ENCODE assay signal across 8 cellular contexts in genomic region chr20:17570347-17571152, GRCh38. TPM values are rescaled to one million over a fixed set of nuclear protein-coding genes. Genes with fewer than 3 reads are reported as not detected.
DNase-seq lines count a peak whose midpoint lies in the region; ATAC-seq and TF ChIP-seq lines count a peak whose summit lies in the region.

No MANE protein-coding gene starts in this region.

- peaks cover 56% of the 10 kb centered on the region for H3K4me1 Mint-ChIP-seq in WTC11

- peaks cover 11% of the 10 kb centered on the region for H3K4me1 ChIP-seq in A673 (ENCODE audit: insufficient read depth, low read length, poor library complexity, severe bottlenecking)
- H3K4me1 ChIP-seq in mesendoderm (ENCODE audit: control insufficient read depth, low read depth, low read length): peaks cover 6% of the 10 kb centered on the region
- H3K4me1 ChIP-seq in thymus (ENCODE audit: control insufficient read depth, insufficient read depth, low read length): peaks cover 2% of the 10 kb centered on the region

- H4K8ac ChIP-seq in mesendoderm (ENCODE audit: low read depth, low read length): peak overlapping the region; percentile 65

- no TSS peak for BruUV-seq in A673 (replicated peaks; lab: Mats Ljungman, UMichigan)

- CTCF ChIA-PET in A673 (lab: Charles Lee): no interaction called here
- CTCF ChIA-PET in WTC11 (lab: Charles Lee): interaction anchor here (0.8 to 1.9 kb wide), 12 partner anchors 10 to 368 kb away, joined by 3 to 12 read pairs (median 5); partner anchors contain the start of genes BFSP1 and RRBP1

- H3K4me3 ChIP-seq in A673 (ENCODE audit: low read depth, low read length, poor library complexity, severe bottlenecking) (peak overlapping the region; percentile 86), epithelial cell of esophagus (ENCODE audit: low read length) (peak overlapping the region; percentile 95), mesendoderm (ENCODE audit: low read length) (peak overlapping the region; percentile 94), thymus (ENCODE audit: low read length) (peak overlapping the region; percentile 87)

- H3K27ac ChIP-seq in A673 (ENCODE audit: low read depth, low read length, poor library complexity, severe bottlenecking) (peak overlapping the region; percentile 89), mesendoderm (ENCODE audit: low read depth, low read length) (peak overlapping the region; percentile 85), thymus (ENCODE audit: low read depth) (peak overlapping the region; percentile 67)

- H3K4me3 Mint-ChIP-seq in WTC11: peak overlapping the region; percentile 88

- no peak overlapping the region for H2BK5ac ChIP-seq in mesendoderm (ENCODE audit: low read length)

- H2BK15ac ChIP-seq in mesendoderm (replicated peaks; ENCODE audit: low read depth): no peak overlapping the region

- 0 out of 2 replicates have a peak, but pooled peaks cover 2% of the 10 kb centered on the region for H3K36me3 Mint-ChIP-seq in WTC11

- peak; percentile 30 for ATAC-seq in HG02763 (IDR thresholded peaks at IDR 0.05; ENCODE audit: unreplicated experiment)
- ATAC-seq in WTC11: peak; percentile 7

- no peak overlapping the region for H4K5ac ChIP-seq in mesendoderm (ENCODE audit: low read length)

- H3K4me2 ChIP-seq in mesendoderm (ENCODE audit: low read length): peak overlapping the region; percentile 92

- H3K27ac Mint-ChIP-seq in WTC11: peak overlapping the region; percentile 74

- H3K27me3 ChIP-seq in A673 (replicated peaks; ENCODE audit: insufficient read depth, low read depth, low read length, poor library complexity): no peaks in the 10 kb centered on the region
- H3K27me3 ChIP-seq in mesendoderm (ENCODE audit: insufficient read depth, low read length, poor library complexity): no peaks in the 10 kb centered on the region
- peaks cover 15% of the 10 kb centered on the region for H3K27me3 ChIP-seq in thymus (ENCODE audit: control insufficient read depth, insufficient read depth)

- H3K9ac ChIP-seq in mesendoderm (ENCODE audit: low read length): peak overlapping the region; percentile 87

- peaks cover 39% of the 10 kb centered on the region for H3K79me2 ChIP-seq in mesendoderm (ENCODE audit: control insufficient read depth, insufficient read depth, low read length)

- H3K4ac ChIP-seq in mesendoderm (ENCODE audit: low read depth, low read length): peak overlapping the region; percentile 74

- H3K9me3 Mint-ChIP-seq in WTC11: peaks cover 4% of the 10 kb centered on the region; the same call in 1 of the 2 replicates

- H3K9me3 ChIP-seq in A673 (ENCODE audit: low read depth, low read length, poor library complexity, severe bottlenecking): no peaks in the 10 kb centered on the region
- no peaks in the 10 kb centered on the region for H3K9me3 ChIP-seq in thymus (ENCODE audit: control insufficient read depth)

- H3K18ac ChIP-seq in mesendoderm (ENCODE audit: low read length): peak overlapping the region; percentile 88

- H3K56ac ChIP-seq in mesendoderm (ENCODE audit: low read length): peak overlapping the region; percentile 95

- no peaks in the 10 kb centered on the region for H3K27me3 Mint-ChIP-seq in WTC11 (ENCODE audit: low read depth)

- H2AK5ac ChIP-seq in mesendoderm (ENCODE audit: low read length): no peak overlapping the region

- no CpG with 5 or more reads among the region's 43 CpGs for WGBS in mesendoderm (ENCODE audit: extremely low coverage, insufficient coverage, low lambda C conversion rate)
- 2% methylated on average over 43 of the region's 43 CpGs for WGBS in thymus

- DNase-seq in A673 (ENCODE audit: low spot score) (peak; percentile 70), GM10266 (ENCODE audit: extremely low spot score) (peak; percentile 28), NCI-H146 (lab: John Stamatoyannopoulos, UW) (peak; percentile 69), WTC11 (ENCODE audit: low spot score) (peak; percentile 44), epithelial cell of esophagus (ENCODE audit: low read depth) (peak; percentile 34), mesendoderm (peak; percentile 79)

- no peaks in the 10 kb centered on the region for H3K36me3 ChIP-seq in A673 (ENCODE audit: insufficient read depth, low read length, poor library complexity, severe bottlenecking)
- no peaks in the 10 kb centered on the region for H3K36me3 ChIP-seq in mesendoderm (ENCODE audit: control insufficient read depth, insufficient read depth, low read length)
- no peaks in the 10 kb centered on the region for H3K36me3 ChIP-seq in thymus (ENCODE audit: control insufficient read depth, insufficient read depth)

- H2BK120ac ChIP-seq in mesendoderm (ENCODE audit: low read depth, low read length): peak overlapping the region; percentile 11

- peaks cover 4% of the 10 kb centered on the region for H3K79me1 ChIP-seq in mesendoderm (ENCODE audit: low read length)

- TF ChIP-seq CTCF in A673 (conservative IDR thresholded peaks at IDR 0.05; ENCODE audit: low read depth, low read length) (no peak), GM10266 (IDR thresholded peaks at IDR 0.05; ENCODE audit: control insufficient read depth, insufficient read depth, low read depth, missing control alignments) (peak; percentile 10), WTC11 (IDR thresholded peaks at IDR 0.05) (no peak), epithelial cell of esophagus (IDR thresholded peaks at IDR 0.05; ENCODE audit: insufficient read depth, low read depth, low read length, missing control alignments) (no peak)

- no peak overlapping the region for H3K23ac ChIP-seq in mesendoderm (ENCODE audit: low read length)

- intact Hi-C loops in A673 (cut with micrococcal nuclease; ENCODE audit: unreplicated experiment): no loop called here

- POLR2A ChIA-PET in A673 (lab: Charles Lee; ENCODE audit: low non-redundant PET) (interaction anchor here (0.6 to 1.1 kb wide), 4 partner anchors 16 to 62 kb away, joined by 3 to 7 read pairs (median 5); no protein-coding TSS in a partner anchor), WTC11 (lab: Charles Lee) (interaction anchor here (0.6 to 2.7 kb wide), 17 partner anchors 9 to 399 kb away, joined by 3 to 23 read pairs (median 6); partner anchors contain the start of genes BFSP1, MGME1, RRBP1 and SNX5)

TF ChIP-seq in WTC11, 78 proteins besides CTCF, POLR2A, EP300 and RAD21 (continues in another document):
- TF ChIP-seq TEAD1 (CRISPR knock-in tag; IDR thresholded peaks at IDR 0.05) (no peak), ESRRA (CRISPR knock-in tag; IDR thresholded peaks at IDR 0.05; ENCODE audit: borderline replicate concordance) (no peak), ZNF423 (CRISPR knock-in tag; IDR thresholded peaks at IDR 0.05) (no peak), FOXP1 (CRISPR knock-in tag; IDR thresholded peaks at IDR 0.05; ENCODE audit: borderline replicate concordance) (0 out of 2 replicates have a peak, but pooled peaks have one; percentile 35)
- TF ChIP-seq, protein P1, sequence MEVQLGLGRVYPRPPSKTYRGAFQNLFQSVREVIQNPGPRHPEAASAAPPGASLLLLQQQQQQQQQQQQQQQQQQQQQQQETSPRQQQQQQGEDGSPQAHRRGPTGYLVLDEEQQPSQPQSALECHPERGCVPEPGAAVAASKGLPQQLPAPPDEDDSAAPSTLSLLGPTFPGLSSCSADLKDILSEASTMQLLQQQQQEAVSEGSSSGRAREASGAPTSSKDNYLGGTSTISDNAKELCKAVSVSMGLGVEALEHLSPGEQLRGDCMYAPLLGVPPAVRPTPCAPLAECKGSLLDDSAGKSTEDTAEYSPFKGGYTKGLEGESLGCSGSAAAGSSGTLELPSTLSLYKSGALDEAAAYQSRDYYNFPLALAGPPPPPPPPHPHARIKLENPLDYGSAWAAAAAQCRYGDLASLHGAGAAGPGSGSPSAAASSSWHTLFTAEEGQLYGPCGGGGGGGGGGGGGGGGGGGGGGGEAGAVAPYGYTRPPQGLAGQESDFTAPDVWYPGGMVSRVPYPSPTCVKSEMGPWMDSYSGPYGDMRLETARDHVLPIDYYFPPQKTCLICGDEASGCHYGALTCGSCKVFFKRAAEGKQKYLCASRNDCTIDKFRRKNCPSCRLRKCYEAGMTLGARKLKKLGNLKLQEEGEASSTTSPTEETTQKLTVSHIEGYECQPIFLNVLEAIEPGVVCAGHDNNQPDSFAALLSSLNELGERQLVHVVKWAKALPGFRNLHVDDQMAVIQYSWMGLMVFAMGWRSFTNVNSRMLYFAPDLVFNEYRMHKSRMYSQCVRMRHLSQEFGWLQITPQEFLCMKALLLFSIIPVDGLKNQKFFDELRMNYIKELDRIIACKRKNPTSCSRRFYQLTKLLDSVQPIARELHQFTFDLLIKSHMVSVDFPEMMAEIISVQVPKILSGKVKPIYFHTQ (CRISPR knock-in tag; IDR thresholded peaks at IDR 0.05): no peak
- TF ChIP-seq, protein P2, sequence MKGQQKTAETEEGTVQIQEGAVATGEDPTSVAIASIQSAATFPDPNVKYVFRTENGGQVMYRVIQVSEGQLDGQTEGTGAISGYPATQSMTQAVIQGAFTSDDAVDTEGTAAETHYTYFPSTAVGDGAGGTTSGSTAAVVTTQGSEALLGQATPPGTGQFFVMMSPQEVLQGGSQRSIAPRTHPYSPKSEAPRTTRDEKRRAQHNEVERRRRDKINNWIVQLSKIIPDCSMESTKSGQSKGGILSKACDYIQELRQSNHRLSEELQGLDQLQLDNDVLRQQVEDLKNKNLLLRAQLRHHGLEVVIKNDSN (CRISPR knock-in tag; IDR thresholded peaks at IDR 0.05): no peak
- TF ChIP-seq, protein P3, sequence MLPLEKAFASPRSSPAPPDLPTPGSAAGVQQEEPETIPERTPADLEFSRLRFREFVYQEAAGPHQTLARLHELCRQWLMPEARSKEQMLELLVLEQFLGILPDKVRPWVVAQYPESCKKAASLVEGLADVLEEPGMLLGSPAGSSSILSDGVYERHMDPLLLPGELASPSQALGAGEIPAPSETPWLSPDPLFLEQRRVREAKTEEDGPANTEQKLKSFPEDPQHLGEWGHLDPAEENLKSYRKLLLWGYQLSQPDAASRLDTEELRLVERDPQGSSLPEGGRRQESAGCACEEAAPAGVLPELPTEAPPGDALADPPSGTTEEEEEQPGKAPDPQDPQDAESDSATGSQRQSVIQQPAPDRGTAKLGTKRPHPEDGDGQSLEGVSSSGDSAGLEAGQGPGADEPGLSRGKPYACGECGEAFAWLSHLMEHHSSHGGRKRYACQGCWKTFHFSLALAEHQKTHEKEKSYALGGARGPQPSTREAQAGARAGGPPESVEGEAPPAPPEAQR (CRISPR knock-in tag; IDR thresholded peaks at IDR 0.05): no peak
- TF ChIP-seq, protein P4, sequence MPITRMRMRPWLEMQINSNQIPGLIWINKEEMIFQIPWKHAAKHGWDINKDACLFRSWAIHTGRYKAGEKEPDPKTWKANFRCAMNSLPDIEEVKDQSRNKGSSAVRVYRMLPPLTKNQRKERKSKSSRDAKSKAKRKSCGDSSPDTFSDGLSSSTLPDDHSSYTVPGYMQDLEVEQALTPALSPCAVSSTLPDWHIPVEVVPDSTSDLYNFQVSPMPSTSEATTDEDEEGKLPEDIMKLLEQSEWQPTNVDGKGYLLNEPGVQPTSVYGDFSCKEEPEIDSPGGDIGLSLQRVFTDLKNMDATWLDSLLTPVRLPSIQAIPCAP (CRISPR knock-in tag; IDR thresholded peaks at IDR 0.05): no peak

RNA-seq across cellular contexts. Expression of gene DSTN, which starts 0.7 kb away (rescaled TPM):
- 148 and 159 TPM in 2 replicates for total RNA-seq in A673 (2021)
- 145 to 153 TPM (median 149 TPM) in 3 replicates for total RNA-seq in WTC11 (2021)
- 278 TPM for polyA plus RNA-seq in mesendoderm (2013, experiment 1 of 2)
- polyA plus RNA-seq in mesendoderm (2013, experiment 2 of 2): 278 TPM
- 310 TPM for polyA plus RNA-seq in thymus

RNA-seq across cellular contexts. Expression of gene BFSP1, which starts 39.4 kb away (rescaled TPM):
- total RNA-seq in A673 (2021) (6.1 and 7.4 TPM in 2 replicates), WTC11 (2021) (1.9 to 3.0 TPM (median 2.7 TPM) in 3 replicates)
- 2.2 TPM for polyA plus RNA-seq in mesendoderm (2013, experiment 1 of 2)
- 2.4 TPM for polyA plus RNA-seq in mesendoderm (2013, experiment 2 of 2)
- 0.27 TPM for polyA plus RNA-seq in thymus

Comparison
In these comparisons a context has a peak if more than half of its experiments do, and no peak if none do; other contexts are left out.
1. Peak in every context shown above with its lines: DNase-seq, ATAC-seq, H3K4me3 ChIP-seq and H3K27ac ChIP-seq.
2. DNase-seq: peak in every context shown above with its lines; median percentile 79 in mesendoderm; 70 in A673; 69 in NCI-H146; 44 in WTC11; 34 in epithelial cell of esophagus; 28 in GM10266.